Comparison of ENCODE assay signal across 26 cellular contexts in genomic region chr9:105959491-105959890, GRCh38.
A peak's percentile ranks its signal among the peaks of the same experiment; 100 is the strongest.
DNase-seq lines count a peak whose midpoint lies in the region; ATAC-seq and TF ChIP-seq lines count a peak whose summit lies in the region.
"Had no signal": no experiment of that assay in that cellular context is flagged by ENCODE, and none has a peak within 500 bp of the region (broad histone marks: within the 10 kb centered on the region; RNA-seq: fewer than 3 reads in every experiment).

No MANE protein-coding gene starts in this region.

- no peak overlapping the region for H3K4me3 Mint-ChIP-seq in GM23338
- no peak overlapping the region for H3K4me3 Mint-ChIP-seq in activated T-cell treated with anti-CD3 and anti-CD28 coated beads, Interleukin-2, amount 50 U/mL, for 72 hours
- H3K4me3 Mint-ChIP-seq: CD8-positive, alpha-beta T cell; HFFc6 had no signal

- H3K4me1 ChIP-seq in GM23338 (ENCODE audit: insufficient read depth) (peaks cover 24% of the 10 kb centered on the region), neuronal stem cell (ENCODE audit: control insufficient read depth in 2 of 2, insufficient read depth in 1 of 2, low read depth in 1 of 2, low read length in 2 of 2) (peaks cover 9 to 13% of the 10 kb centered on the region in 2 donors), heart left ventricle (no peaks in the 10 kb centered on the region)
- H3K4me1 ChIP-seq: A549 had no signal

- H3K27me3 ChIP-seq in GM23338 (ENCODE audit: insufficient read depth) = no peaks in the 10 kb centered on the region
- H3K27me3 ChIP-seq in neuronal stem cell (ENCODE audit: control insufficient read depth in 3 of 3, insufficient read depth in 3 of 3, low read depth in 1 of 3, low read length in 3 of 3) = no peaks in the 10 kb centered on the region
- H3K27me3 ChIP-seq in heart left ventricle = no peaks in the 10 kb centered on the region
- H3K27me3 ChIP-seq: MG63 had no signal

- no peaks in the 10 kb centered on the region for H3K36me3 Mint-ChIP-seq in GM23338 (ENCODE audit: low read depth)
- H3K36me3 Mint-ChIP-seq in activated T-cell treated with anti-CD3 and anti-CD28 coated beads, Interleukin-2, amount 50 U/mL, for 72 hours (ENCODE audit: insufficient read depth in 2 of 2) = no peaks in the 10 kb centered on the region
- H3K36me3 Mint-ChIP-seq: CD8-positive, alpha-beta T cell had no signal

- H2BK120ac ChIP-seq in neuronal stem cell (ENCODE audit: low read depth, low read length) = no peak overlapping the region

- no peak for DNase-seq in GM23338 (ENCODE audit: low spot score)
- peak; percentile 47 for DNase-seq in kidney glomerular epithelial cell (lab: John Stamatoyannopoulos, UW)
- no peak for DNase-seq in neuronal stem cell (ENCODE audit: low spot score)
- DNase-seq in NCI-H128 (lab: John Stamatoyannopoulos, UW; ENCODE audit: unreplicated experiment) = no peak
- no peak for DNase-seq in activated T-cell treated with anti-CD3 and anti-CD28 coated beads, Interleukin-2, amount 50 U/mL, for 72 hours
- no peak for DNase-seq in KBM-7
- no peak for DNase-seq in heart left ventricle
- DNase-seq: AML-193; Caco-2; CD8-positive, alpha-beta T cell; DMS153; DND-41; GOT3; HFFc6; KG1; MG63; NCI-H1105 treated with DMSO at 0.1 percent for 48 hours; NCI-H1694; NCI-H2029 treated with DMSO at 0.1 percent for 48 hours; NCI-H446 treated with DMSO at 0.1 percent for 48 hours; NCI-H69; RPMI8226; SHP77 had no signal

- H3F3A ChIP-seq in GM23338 (replicated peaks; ENCODE audit: low read depth) = no peaks in the 10 kb centered on the region

- in situ Hi-C loops in KBM-7 (cut with MboI; ENCODE audit: low pct_unique_long_range_greater_than_20kb, low sequenced_read_pairs) = no loop called here

- H4K20me1 ChIP-seq in GM23338 (replicated peaks; ENCODE audit: insufficient read depth) = no peaks in the 10 kb centered on the region

- no peak overlapping the region for H3K27ac Mint-ChIP-seq in GM23338
- no peak overlapping the region for H3K27ac Mint-ChIP-seq in activated T-cell treated with anti-CD3 and anti-CD28 coated beads, Interleukin-2, amount 50 U/mL, for 72 hours
- H3K27ac Mint-ChIP-seq: CD8-positive, alpha-beta T cell; HFFc6 had no signal

- ATAC-seq in GM23338 (no peak), heart left ventricle (no peak)
- ATAC-seq in activated T-cell treated with anti-CD3 and anti-CD28 coated beads, Interleukin-2, amount 50 U/mL, for 72 hours (replicated peaks in 1 of 2) = no peak
- ATAC-seq: A549; CD8-positive, alpha-beta T cell had no signal

- H4K91ac ChIP-seq in neuronal stem cell (ENCODE audit: low read depth, low read length, poor library complexity) = no peak overlapping the region

- H3K27ac ChIP-seq in GM23338 (ENCODE audit: low read depth) = no peak overlapping the region
- no peak overlapping the region for H3K27ac ChIP-seq in neuronal stem cell (replicated peaks; ENCODE audit: low read length)
- no peak overlapping the region for H3K27ac ChIP-seq in heart left ventricle
- H3K27ac ChIP-seq: A549, C4-2B had no signal

- H4K8ac ChIP-seq in neuronal stem cell (ENCODE audit: low read depth, low read length) = no peak overlapping the region

- H3K9me3 ChIP-seq in neuronal stem cell (replicated peaks in 1 of 2; ENCODE audit: control insufficient read depth in 2 of 2, insufficient read depth in 1 of 2, low read depth in 1 of 2, low read length in 2 of 2) (peaks cover 0 to 10% of the 10 kb centered on the region in 2 donors), heart left ventricle (no peaks in the 10 kb centered on the region)
- H3K9me3 ChIP-seq: A549, Caco-2, HAP-1, MG63 had no signal

- peaks cover 38% of the 10 kb centered on the region for H3K4me1 Mint-ChIP-seq in GM23338
- H3K4me1 Mint-ChIP-seq in activated T-cell treated with anti-CD3 and anti-CD28 coated beads, Interleukin-2, amount 50 U/mL, for 72 hours (ENCODE audit: low read depth) = no peaks in the 10 kb centered on the region

- H3K4me3 ChIP-seq in GM23338 (no peak overlapping the region), neuronal stem cell (ENCODE audit: low read length in 2 of 2) (no peak overlapping the region), heart left ventricle (no peak overlapping the region)
- H3K4me3 ChIP-seq: A549, HAP-1, MG63 had no signal

- intact Hi-C loops in heart left ventricle (cut with DNase I) = loop anchor here in 1 of 10 donors (5.0 kb wide), 1 partner anchor 903 kb away; the partner anchor contains the start of gene ZNF462

- no peaks in the 10 kb centered on the region for H3K79me2 ChIP-seq in GM23338 (replicated peaks; ENCODE audit: insufficient read depth)

- H3K9me2 ChIP-seq in GM23338 (ENCODE audit: insufficient read depth) = peaks cover 7% of the 10 kb centered on the region; the same call in 1 of the 2 replicates

- H3K79me1 ChIP-seq in neuronal stem cell (ENCODE audit: low read depth, low read length) = no peaks in the 10 kb centered on the region

- no peak overlapping the region for H2BK12ac ChIP-seq in neuronal stem cell (ENCODE audit: low read length)

- H2BK15ac ChIP-seq in neuronal stem cell (ENCODE audit: low read length) = no peak overlapping the region

- no peak overlapping the region for H3K9ac ChIP-seq in neuronal stem cell (ENCODE audit: low read depth, low read length, poor library complexity)

- no CpG with 5 or more reads among the region's 3 CpGs for WGBS in neuronal stem cell (ENCODE audit: extremely low coverage in 2 of 2, insufficient read length in 2 of 2, insufficient replicate concordance in 1 of 2), 2 donors
- 51 to 79% (median 66%) methylated on average over 3 of the region's 3 CpGs for whole genome bisulfite sequencing in heart left ventricle, 4 donors

- no peak for TF ChIP-seq POLR2A in heart left ventricle (IDR thresholded peaks at IDR 0.05)

- H2AK5ac ChIP-seq in neuronal stem cell (ENCODE audit: low read depth, low read length) = no peak overlapping the region

- no peak overlapping the region for H2BK5ac ChIP-seq in neuronal stem cell (ENCODE audit: low read length)

- H2AFZ ChIP-seq in GM23338 = peak overlapping the region; percentile 29; the same call in 1 of the 2 replicates
- peak overlapping the region; percentile 57 for H2AFZ ChIP-seq in neuronal stem cell (ENCODE audit: low read length)

- H3K4me2 ChIP-seq in GM23338 = no peak overlapping the region
- no peak overlapping the region for H3K4me2 ChIP-seq in neuronal stem cell (ENCODE audit: insufficient read depth, low read length, poor library complexity, severe bottlenecking)
- H3K4me2 ChIP-seq: A549 had no signal

- H3K18ac ChIP-seq in neuronal stem cell (ENCODE audit: low read length) = no peak overlapping the region

- TF ChIP-seq CTCF in GM23338 (conservative IDR thresholded peaks at IDR 0.05; ENCODE audit: low read depth in 2 of 2) (no peak), heart left ventricle (IDR thresholded peaks at IDR 0.05) (no peak)

- peaks cover 2% of the 10 kb centered on the region for H3K27me3 Mint-ChIP-seq in GM23338 (ENCODE audit: insufficient read depth, low read depth, poor library complexity)
- H3K27me3 Mint-ChIP-seq in activated T-cell treated with anti-CD3 and anti-CD28 coated beads, Interleukin-2, amount 50 U/mL, for 72 hours (ENCODE audit: low read depth) = no peaks in the 10 kb centered on the region

- H3K36me3 ChIP-seq in GM23338 (ENCODE audit: insufficient read depth) = no peaks in the 10 kb centered on the region
- H3K36me3 ChIP-seq in neuronal stem cell (replicated peaks in 1 of 2; ENCODE audit: control insufficient read depth in 2 of 2, insufficient read depth in 2 of 2, low read length in 2 of 2) = no peaks in the 10 kb centered on the region
- H3K36me3 ChIP-seq in heart left ventricle = no peaks in the 10 kb centered on the region
- H3K36me3 ChIP-seq: HAP-1, MG63 had no signal

- no peak overlapping the region for H3K14ac ChIP-seq in neuronal stem cell (ENCODE audit: low read length)

- no peak overlapping the region for H3K4ac ChIP-seq in neuronal stem cell (ENCODE audit: low read length)

- H3K23ac ChIP-seq in neuronal stem cell (ENCODE audit: low read depth, low read length, poor library complexity) = no peak overlapping the region

- no peaks in the 10 kb centered on the region for H3K9me3 Mint-ChIP-seq in GM23338
- H3K9me3 Mint-ChIP-seq in activated T-cell treated with anti-CD3 and anti-CD28 coated beads, Interleukin-2, amount 50 U/mL, for 72 hours = peaks cover 0 to 2% of the 10 kb centered on the region in 2 donors
- H3K9me3 Mint-ChIP-seq: CD8-positive, alpha-beta T cell had no signal

TF ChIP-seq in GM23338, 12 proteins besides CTCF, POLR2A, EP300 and RAD21 (continues in another document):
- no peak for TF ChIP-seq ZNF331 (CRISPR knock-in tag; IDR thresholded peaks at IDR 0.05; ENCODE audit: low read depth)
